Comparison of ENCODE assay signal across 16 cellular contexts in genomic region chr22:31841029-31841827, GRCh38.
DNase-seq lines count a peak whose midpoint lies in the region; ATAC-seq, FAIRE-seq and TF ChIP-seq lines count a peak whose summit lies in the region.
"Had no signal": no experiment of that assay in that cellular context is flagged by ENCODE, and none has a peak within 500 bp of the region (broad histone marks: within the 10 kb centered on the region; RNA-seq: fewer than 3 reads in every experiment).

No MANE protein-coding gene starts in this region.

- POLR2A ChIA-PET in HEK293T (lab: Yijun Ruan, JAX) = no interaction called here

- H3K27me3 Mint-ChIP-seq in activated T-helper 17 cell treated with anti-CD3 and anti-CD28 coated beads, Interleukin-2, amount 50 U/mL, for 72 hours = no peaks in the 10 kb centered on the region

- peaks cover 100% of the 10 kb centered on the region for H3K36me3 Mint-ChIP-seq in activated T-helper 17 cell treated with anti-CD3 and anti-CD28 coated beads, Interleukin-2, amount 50 U/mL, for 72 hours (ENCODE audit: low read depth)

- no peak for DNase-seq in GM12891 (ENCODE audit: insufficient read length, low spot score)
- no peak for DNase-seq in left lobe of liver (ENCODE audit: low spot score)
- no peak for DNase-seq in HEK293T (ENCODE audit: extremely low spot score)
- DNase-seq: activated gamma-delta T cell, brain microvascular endothelial cell, left cardiac atrium, NCI-H2107, NCI-H82, Peyer's patch had no signal

- H3K4me3 Mint-ChIP-seq in activated T-helper 17 cell treated with anti-CD3 and anti-CD28 coated beads, Interleukin-2, amount 50 U/mL, for 72 hours = no peak overlapping the region

- H3K27ac ChIP-seq in temporal lobe (ENCODE audit: low read depth, low read length) = peak overlapping the region; percentile 40
- H3K27ac ChIP-seq: brain microvascular endothelial cell, Peyer's patch had no signal

- no peaks in the 10 kb centered on the region for H3K4me1 Mint-ChIP-seq in activated T-helper 17 cell treated with anti-CD3 and anti-CD28 coated beads, Interleukin-2, amount 50 U/mL, for 72 hours

- no peak for TF ChIP-seq POLR2A in GM12891 (IDR thresholded peaks at IDR 0.05; ENCODE audit: low read depth, low read length)

- no peaks in the 10 kb centered on the region for H3K9me3 Mint-ChIP-seq in activated T-helper 17 cell treated with anti-CD3 and anti-CD28 coated beads, Interleukin-2, amount 50 U/mL, for 72 hours

- CTCF ChIA-PET in HEK293T (lab: Yijun Ruan, JAX) = no interaction called here

- ATAC-seq in activated T-helper 17 cell treated with anti-CD3 and anti-CD28 coated beads, Interleukin-2, amount 50 U/mL, for 72 hours (replicated peaks) = peak; percentile 19
- ATAC-seq in left lobe of liver (peak; percentile 26), HG02981 (IDR thresholded peaks at IDR 0.05; ENCODE audit: unreplicated experiment) (no peak), GM19035 (IDR thresholded peaks at IDR 0.05; ENCODE audit: unreplicated experiment) (no peak)
- ATAC-seq: SK-N-SH treated with all-trans-retinoic acid at 6 μM for 48 hours had no signal

- peak; percentile 64 for FAIRE-seq in GM12891 (lab: Jason Lieb, UNC)
- FAIRE-seq: H54, HTR-8/SVneo had no signal

- H3K27ac Mint-ChIP-seq in activated T-helper 17 cell treated with anti-CD3 and anti-CD28 coated beads, Interleukin-2, amount 50 U/mL, for 72 hours = no peak overlapping the region

TF ChIP-seq in GM12891, 5 proteins besides CTCF, POLR2A, EP300 and RAD21:
- TF ChIP-seq POLR2AphosphoS5 (IDR thresholded peaks at IDR 0.05; ENCODE audit: low read depth, low read length) = no peak
- TF ChIP-seq POU2F2 (IDR thresholded peaks at IDR 0.05; ENCODE audit: low read depth, low read length) = no peak
- TF ChIP-seq SPI1 (IDR thresholded peaks at IDR 0.05; ENCODE audit: low read depth, low read length) = no peak
- TF ChIP-seq TAF1 (IDR thresholded peaks at IDR 0.05; ENCODE audit: low read depth, low read length) = no peak
- no peak for TF ChIP-seq PAX5 (IDR thresholded peaks at IDR 0.05; ENCODE audit: insufficient read depth, low read length, severe bottlenecking)

TF ChIP-seq in HEK293T, 16 proteins besides CTCF, POLR2A, EP300 and RAD21:
- TF ChIP-seq L3MBTL2 (conservative IDR thresholded peaks at IDR 0.05) (no peak), BHLHE40 (IDR thresholded peaks at IDR 0.05; ENCODE audit: borderline replicate concordance) (no peak), FOXA1 (IDR thresholded peaks at IDR 0.05) (no peak), SP1 (IDR thresholded peaks at IDR 0.05) (no peak), ELF4 (IDR thresholded peaks at IDR 0.05) (no peak), FOXK2 (IDR thresholded peaks at IDR 0.05) (no peak), FOXM1 (IDR thresholded peaks at IDR 0.05; ENCODE audit: borderline replicate concordance) (no peak), HDGF (IDR thresholded peaks at IDR 0.05; ENCODE audit: borderline replicate concordance) (no peak), NFRKB (IDR thresholded peaks at IDR 0.05) (no peak), LEF1 (IDR thresholded peaks at IDR 0.05; ENCODE audit: borderline replicate concordance) (no peak), SUZ12 (IDR thresholded peaks at IDR 0.05) (no peak)
TF ChIP-seq in HEK293T: peak in this region for 0.

Comparison
In these comparisons a context has a peak if more than half of its experiments do, and no peak if none do; other contexts are left out.
1. ATAC-seq: peak in activated T-helper 17 cell treated with anti-CD3 and anti-CD28 coated beads, Interleukin-2, amount 50 U/mL, for 72 hours (single experiment) and left lobe of liver (single experiment); none in HG02981 (single experiment) and GM19035 (single experiment).